ENCODE assay signal across 8 cellular contexts in the genomic region with DNA sequence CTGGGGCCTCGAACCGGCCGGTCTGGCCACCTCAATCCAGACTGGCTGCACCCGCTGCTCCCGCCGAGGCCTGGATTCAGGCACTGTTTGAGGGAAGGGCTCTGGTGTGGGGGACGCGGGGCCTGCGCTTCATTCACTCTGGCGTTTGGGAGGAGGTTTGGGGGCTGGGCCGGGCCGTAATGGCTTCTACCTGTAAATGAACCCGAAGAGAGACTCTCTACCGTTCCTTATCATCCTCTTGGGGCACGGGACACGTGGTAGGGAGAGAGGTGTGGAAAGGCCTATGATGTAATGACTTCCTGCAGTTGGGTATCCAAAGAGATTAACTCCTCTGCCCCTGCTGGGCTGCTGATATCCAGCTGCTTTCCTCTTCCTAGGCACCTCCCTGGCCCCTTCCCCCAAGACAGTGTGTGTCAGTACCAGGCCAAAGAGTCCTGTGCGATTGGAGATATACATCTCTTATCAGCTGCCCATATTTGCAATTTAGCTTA. TPM values are rescaled to one million over a fixed set of nuclear protein-coding genes. Genes with fewer than 3 reads are reported as not detected.
DNase-seq lines count a peak whose midpoint lies in the region; ATAC-seq and TF ChIP-seq lines count a peak whose summit lies in the region.

No MANE protein-coding gene starts in this region.

- ATAC-seq in lower lobe of right lung = peak; percentile 0 to 22
- no peak for ATAC-seq in HG03108 (IDR thresholded peaks at IDR 0.05; ENCODE audit: unreplicated experiment)

- peak overlapping the region; percentile 76 for H3K9ac ChIP-seq in endocrine pancreas (ENCODE audit: control insufficient read depth, insufficient read depth, low read length)

- H3K36me3 ChIP-seq in endocrine pancreas (ENCODE audit: control insufficient read depth, insufficient read depth, low read length) = no peaks in the 10 kb centered on the region
- H3K36me3 ChIP-seq in lower lobe of right lung = peaks cover 8% of the 10 kb centered on the region
- H3K36me3 ChIP-seq in testis (ENCODE audit: low read depth, missing control alignments) = no peaks in the 10 kb centered on the region

- H3K27ac ChIP-seq in lower lobe of right lung (peak overlapping the region; percentile 100), testis (peak overlapping the region; percentile 92 to 100)

- TF ChIP-seq CTCF in lower lobe of right lung (IDR thresholded peaks at IDR 0.05) = peak; percentile 17
- no peak for TF ChIP-seq CTCF in testis (IDR thresholded peaks at IDR 0.05)

- H3K4me1 ChIP-seq in endocrine pancreas (ENCODE audit: control insufficient read depth, insufficient read depth, low read length) = peaks cover 19% of the 10 kb centered on the region
- H3K4me1 ChIP-seq in lower lobe of right lung = peaks cover 48% of the 10 kb centered on the region
- H3K4me1 ChIP-seq in testis = peaks cover 25% of the 10 kb centered on the region

- H3K4me3 ChIP-seq in endocrine pancreas (ENCODE audit: control insufficient read depth, insufficient read depth, low read length) (peak overlapping the region; percentile 71), lower lobe of right lung (peak overlapping the region; percentile 79), testis (peak overlapping the region; percentile 87 to 98)

- DNase-seq in COLO668 (lab: John Stamatoyannopoulos, UW; ENCODE audit: unreplicated experiment) (peak; percentile 65), HuH-7 (ENCODE audit: low spot score) (peak; percentile 88), SKM-1 (lab: John Stamatoyannopoulos, UW; ENCODE audit: unreplicated experiment) (peak; percentile 86), lower lobe of right lung (peak; percentile 77), testis (peak; percentile 88), T-helper 9 cell (no peak)

- H3K9me3 ChIP-seq in endocrine pancreas (ENCODE audit: control insufficient read depth, low read length) (no peaks in the 10 kb centered on the region), lower lobe of right lung (no peaks in the 10 kb centered on the region), testis (no peaks in the 10 kb centered on the region)

- intact Hi-C loops in lower lobe of right lung (cut with DNase I) (no loop called here), testis (cut with DNase I; ENCODE audit: low total_unique reads) (loop anchor here (10.0 kb wide), 2 partner anchors 92 to 332 kb away; no protein-coding TSS in a partner anchor)

- 2 to 13% methylated on average over 13 to 17 of the region's 17 CpGs for WGBS in testis, 2 donors

- no peaks in the 10 kb centered on the region for H3K27me3 ChIP-seq in endocrine pancreas (ENCODE audit: control insufficient read depth, insufficient read depth, low read length)
- H3K27me3 ChIP-seq in lower lobe of right lung (ENCODE audit: low read depth) = no peaks in the 10 kb centered on the region
- no peaks in the 10 kb centered on the region for H3K27me3 ChIP-seq in testis

- TF ChIP-seq POLR2A in testis (IDR thresholded peaks at IDR 0.05) = no peak

RNA-seq across cellular contexts. Expression of a gene that starts 1.8 kb away (rescaled TPM):
- 60.1 TPM for total RNA-seq in lower lobe of right lung
- total RNA-seq in testis = 100 to 1,000 TPM in 1 of 2 donors, 10 to 100 TPM in 1; 81.5 to 112 TPM
- polyA plus RNA-seq in testis (ENCODE audit: insufficient read depth, low read depth, low replicate concordance) = 27.5 TPM
